ENCODE assay signal across 1 cellular context in the genomic region with DNA sequence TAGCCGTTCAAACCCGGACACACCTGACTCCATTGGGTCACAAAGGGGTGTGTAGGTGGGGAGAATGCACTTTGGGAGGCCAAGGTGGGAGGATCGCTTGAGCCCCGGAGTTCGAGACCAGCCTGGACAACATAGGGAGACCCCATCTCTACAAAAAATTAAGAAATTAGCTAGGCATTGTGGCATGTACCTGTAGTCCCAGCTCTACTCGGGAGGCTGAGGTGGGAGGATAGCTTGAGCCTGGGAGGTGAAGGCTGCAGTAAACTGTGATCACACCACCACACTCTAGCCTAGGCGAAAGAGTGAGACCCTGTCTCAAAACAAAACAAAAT.
TF ChIP-seq lines count a peak whose summit lies in the region.

No MANE protein-coding gene starts in this region.

TF ChIP-seq in K562, 482 proteins besides CTCF, POLR2A, EP300 and RAD21:
- TF ChIP-seq JUND (IDR thresholded peaks at IDR 0.05; ENCODE audit: borderline replicate concordance, low read depth, low read length): no peak
- TF ChIP-seq JUND (tag; IDR thresholded peaks at IDR 0.05; ENCODE audit: borderline replicate concordance, low read depth, low read length): no peak
- TF ChIP-seq DACH1 (IDR thresholded peaks at IDR 0.05; ENCODE audit: partially characterized antibody): no peak
- TF ChIP-seq CSDE1 (IDR thresholded peaks at IDR 0.05): no peak
- no peak for TF ChIP-seq ZNF507 (tag; conservative IDR thresholded peaks at IDR 0.05)
- no peak for TF ChIP-seq SREBF2 (CRISPR knock-in tag; IDR thresholded peaks at IDR 0.05)
- peak; percentile 62; the same call in 1 of the 2 replicates for TF ChIP-seq BCOR (IDR thresholded peaks at IDR 0.05)
- no peak for TF ChIP-seq SAFB (IDR thresholded peaks at IDR 0.05; ENCODE audit: borderline replicate concordance, low read depth, low read length)
- TF ChIP-seq, protein P1, sequence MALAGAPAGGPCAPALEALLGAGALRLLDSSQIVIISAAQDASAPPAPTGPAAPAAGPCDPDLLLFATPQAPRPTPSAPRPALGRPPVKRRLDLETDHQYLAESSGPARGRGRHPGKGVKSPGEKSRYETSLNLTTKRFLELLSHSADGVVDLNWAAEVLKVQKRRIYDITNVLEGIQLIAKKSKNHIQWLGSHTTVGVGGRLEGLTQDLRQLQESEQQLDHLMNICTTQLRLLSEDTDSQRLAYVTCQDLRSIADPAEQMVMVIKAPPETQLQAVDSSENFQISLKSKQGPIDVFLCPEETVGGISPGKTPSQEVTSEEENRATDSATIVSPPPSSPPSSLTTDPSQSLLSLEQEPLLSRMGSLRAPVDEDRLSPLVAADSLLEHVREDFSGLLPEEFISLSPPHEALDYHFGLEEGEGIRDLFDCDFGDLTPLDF (CRISPR knock-in tag; IDR thresholded peaks at IDR 0.05): no peak
- TF ChIP-seq KLF13 (tag; IDR thresholded peaks at IDR 0.05; ENCODE audit: borderline replicate concordance, low read depth): no peak
- no peak for TF ChIP-seq CEBPZ (IDR thresholded peaks at IDR 0.05; ENCODE audit: borderline replicate concordance, low read depth, low read length)
- TF ChIP-seq ZFP1 (CRISPR knock-in tag; IDR thresholded peaks at IDR 0.05): no peak
- TF ChIP-seq KDM1A (IDR thresholded peaks at IDR 0.05): peak in 1 of 2 experiments; percentile 15; a peak in 1 of 4 replicates
- TF ChIP-seq ZNF77 (CRISPR knock-in tag; IDR thresholded peaks at IDR 0.05): no peak
- TF ChIP-seq STAT6 (CRISPR knock-in tag; IDR thresholded peaks at IDR 0.05): no peak
- TF ChIP-seq ZC3H8 (IDR thresholded peaks at IDR 0.05): no peak
- TF ChIP-seq, protein P2, sequence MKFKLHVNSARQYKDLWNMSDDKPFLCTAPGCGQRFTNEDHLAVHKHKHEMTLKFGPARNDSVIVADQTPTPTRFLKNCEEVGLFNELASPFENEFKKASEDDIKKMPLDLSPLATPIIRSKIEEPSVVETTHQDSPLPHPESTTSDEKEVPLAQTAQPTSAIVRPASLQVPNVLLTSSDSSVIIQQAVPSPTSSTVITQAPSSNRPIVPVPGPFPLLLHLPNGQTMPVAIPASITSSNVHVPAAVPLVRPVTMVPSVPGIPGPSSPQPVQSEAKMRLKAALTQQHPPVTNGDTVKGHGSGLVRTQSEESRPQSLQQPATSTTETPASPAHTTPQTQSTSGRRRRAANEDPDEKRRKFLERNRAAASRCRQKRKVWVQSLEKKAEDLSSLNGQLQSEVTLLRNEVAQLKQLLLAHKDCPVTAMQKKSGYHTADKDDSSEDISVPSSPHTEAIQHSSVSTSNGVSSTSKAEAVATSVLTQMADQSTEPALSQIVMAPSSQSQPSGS (CRISPR knock-in tag; IDR thresholded peaks at IDR 0.05): no peak
- TF ChIP-seq CCAR2 (IDR thresholded peaks at IDR 0.05; ENCODE audit: low read depth, low read length): no peak
- no peak for TF ChIP-seq ERF (CRISPR knock-in tag; IDR thresholded peaks at IDR 0.05)
- peak; percentile 6 for TF ChIP-seq RBM25 (IDR thresholded peaks at IDR 0.05; ENCODE audit: low read depth, low read length, severe bottlenecking)
- TF ChIP-seq ZNF121 (CRISPR knock-in tag; conservative IDR thresholded peaks at IDR 0.05): peak; percentile 69; the same call in 1 of the 2 replicates
- TF ChIP-seq PRMT5 (CRISPR knock-in tag; IDR thresholded peaks at IDR 0.05): no peak
- TF ChIP-seq ZNF592 (IDR thresholded peaks at IDR 0.05): no peak
- TF ChIP-seq, protein P3, sequence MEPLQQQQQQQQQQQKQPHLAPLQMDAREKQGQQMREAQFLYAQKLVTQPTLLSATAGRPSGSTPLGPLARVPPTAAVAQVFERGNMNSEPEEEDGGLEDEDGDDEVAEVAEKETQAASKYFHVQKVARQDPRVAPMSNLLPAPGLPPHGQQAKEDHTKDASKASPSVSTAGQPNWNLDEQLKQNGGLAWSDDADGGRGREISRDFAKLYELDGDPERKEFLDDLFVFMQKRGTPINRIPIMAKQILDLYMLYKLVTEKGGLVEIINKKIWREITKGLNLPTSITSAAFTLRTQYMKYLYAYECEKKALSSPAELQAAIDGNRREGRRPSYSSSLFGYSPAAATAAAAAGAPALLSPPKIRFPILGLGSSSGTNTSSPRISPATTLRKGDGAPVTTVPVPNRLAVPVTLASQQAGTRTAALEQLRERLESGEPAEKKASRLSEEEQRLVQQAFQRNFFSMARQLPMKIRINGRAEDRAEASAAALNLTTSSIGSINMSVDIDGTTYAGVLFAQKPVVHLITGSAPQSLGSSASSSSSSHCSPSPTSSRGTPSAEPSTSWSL (CRISPR knock-in tag; IDR thresholded peaks at IDR 0.05; ENCODE audit: borderline replicate concordance): no peak
